Comparison of ENCODE assay signal across 18 cellular contexts in genomic region chr7:99485094-99485493, GRCh38.
"Had no signal": no experiment of that assay in that cellular context is flagged by ENCODE, and none has a peak within 500 bp of the region (broad histone marks: within the 10 kb centered on the region; RNA-seq: fewer than 3 reads in every experiment).

No MANE protein-coding gene starts in this region.

- H3K4me1 Mint-ChIP-seq: endodermal cell had no signal

- DNase-seq: activated CD4-positive, alpha-beta T cell treated with anti-CD3 and anti-CD28 coated beads for 4 hours; activated CD8-positive, alpha-beta memory T cell treated with anti-CD3 and anti-CD28 coated beads for 24 hours; activated effector memory CD4-positive, alpha-beta T cell treated with Interleukin-2 at 50 U/mL for 16 hours; endodermal cell; kidney; left lung; naive thymus-derived CD4-positive, alpha-beta T cell; ovary; right lobe of liver; upper lobe of left lung; WERI-Rb-1 had no signal

- H3K4me1 ChIP-seq: ascending aorta, esophagus muscularis mucosa, left lung, right lobe of liver, upper lobe of left lung had no signal

- H3K27me3 ChIP-seq: ascending aorta, dorsolateral prefrontal cortex, esophagus muscularis mucosa, hepatocyte, left lung, ovary, right lobe of liver, upper lobe of left lung had no signal

- H3K4me3 ChIP-seq: ascending aorta, dorsolateral prefrontal cortex, esophagus muscularis mucosa, hepatocyte, left lung, ovary, right lobe of liver, smooth muscle cell, upper lobe of left lung had no signal

- H3K9me3 Mint-ChIP-seq: stimulated activated naive CD8-positive, alpha-beta T cell treated with anti-CD3 and anti-CD28 coated beads, Interleukin-15, Interleukin-2, amounts not matched to agents 100 ng/mL and 50 ng/mL, for 24 hours had no signal

- ATAC-seq: left lung; naive thymus-derived CD4-positive, alpha-beta T cell; right lobe of liver had no signal

- H3K27me3 Mint-ChIP-seq: naive thymus-derived CD4-positive, alpha-beta T cell; stimulated activated naive CD8-positive, alpha-beta T cell treated with anti-CD3 and anti-CD28 coated beads, Interleukin-15, Interleukin-2, amounts not matched to agents 100 ng/mL and 50 ng/mL, for 24 hours had no signal

- H3K4me3 Mint-ChIP-seq: endodermal cell; naive thymus-derived CD4-positive, alpha-beta T cell; stimulated activated naive CD8-positive, alpha-beta T cell treated with anti-CD3 and anti-CD28 coated beads, Interleukin-15, Interleukin-2, amounts not matched to agents 100 ng/mL and 50 ng/mL, for 24 hours; T-helper 1 cell treated with Interleukin-12 subunit alpha and Interleukin-12 subunit beta and Interleukin-4 antibody, amounts not matched to agents 30 μg/mL and 1 μg/mL, for 36 hours had no signal

- H3K27ac ChIP-seq: ascending aorta, dorsolateral prefrontal cortex, esophagus muscularis mucosa, hepatocyte, left lung, ovary, right lobe of liver, upper lobe of left lung, WERI-Rb-1 had no signal

- FAIRE-seq: kidney had no signal

- H3K9me3 ChIP-seq: ascending aorta, esophagus muscularis mucosa, left lung, ovary, right lobe of liver, upper lobe of left lung had no signal

- H3K36me3 ChIP-seq: ovary had no signal

- H3K27ac Mint-ChIP-seq: endodermal cell; stimulated activated naive CD8-positive, alpha-beta T cell treated with anti-CD3 and anti-CD28 coated beads, Interleukin-15, Interleukin-2, amounts not matched to agents 100 ng/mL and 50 ng/mL, for 24 hours; T-helper 1 cell treated with Interleukin-12 subunit alpha and Interleukin-12 subunit beta and Interleukin-4 antibody, amounts not matched to agents 30 μg/mL and 1 μg/mL, for 36 hours had no signal
